ENCODE assay signal across 8 cellular contexts in the genomic region with DNA sequence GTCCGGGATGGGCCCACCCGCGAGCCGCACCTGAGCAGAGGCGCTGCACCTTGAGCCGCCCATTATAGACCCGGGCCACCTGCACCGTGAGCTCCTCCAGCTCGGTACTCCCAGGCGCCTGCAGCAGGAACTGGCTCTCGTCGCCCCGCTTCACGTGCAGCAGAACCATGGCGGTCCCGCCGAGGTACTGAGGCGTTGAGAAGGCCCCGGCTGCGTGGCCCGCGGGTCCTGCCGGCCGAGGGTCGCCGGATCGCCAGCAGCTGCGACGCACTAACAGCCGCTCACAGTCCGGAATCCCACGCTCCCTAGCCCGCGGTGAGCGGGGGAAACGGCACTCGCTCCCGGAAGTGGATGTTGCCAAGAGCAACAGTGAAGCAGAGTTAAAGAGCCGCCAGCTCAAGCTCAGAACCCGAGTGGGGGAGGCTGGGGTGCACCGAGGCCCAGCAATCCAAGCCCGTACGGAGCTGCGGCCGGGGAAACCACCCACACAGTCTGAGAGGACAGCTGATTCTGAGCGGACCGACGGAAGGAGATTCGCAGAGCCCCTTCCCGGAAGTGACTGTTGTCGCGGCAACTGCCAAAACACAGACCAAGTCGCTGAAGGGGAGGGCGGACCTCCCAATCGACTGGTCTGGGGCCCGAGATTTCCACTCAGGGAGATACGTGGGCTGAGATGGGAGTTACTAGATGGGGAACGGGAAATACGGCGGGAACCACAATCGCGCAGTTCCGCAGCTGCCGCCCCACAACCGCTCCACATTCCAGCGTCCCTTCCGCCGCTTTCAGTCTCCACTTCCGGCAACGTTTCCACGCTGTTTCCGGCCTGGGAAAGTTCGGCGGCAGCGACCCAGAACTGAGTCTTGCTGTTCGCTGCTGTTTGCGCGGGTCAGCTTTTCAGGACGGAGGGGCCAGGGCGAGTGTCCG. TPM values are rescaled to one million over a fixed set of nuclear protein-coding genes. Genes with fewer than 3 reads are reported as not detected.
DNase-seq lines count a peak whose midpoint lies in the region; ATAC-seq and TF ChIP-seq lines count a peak whose summit lies in the region.

A gene with protein sequence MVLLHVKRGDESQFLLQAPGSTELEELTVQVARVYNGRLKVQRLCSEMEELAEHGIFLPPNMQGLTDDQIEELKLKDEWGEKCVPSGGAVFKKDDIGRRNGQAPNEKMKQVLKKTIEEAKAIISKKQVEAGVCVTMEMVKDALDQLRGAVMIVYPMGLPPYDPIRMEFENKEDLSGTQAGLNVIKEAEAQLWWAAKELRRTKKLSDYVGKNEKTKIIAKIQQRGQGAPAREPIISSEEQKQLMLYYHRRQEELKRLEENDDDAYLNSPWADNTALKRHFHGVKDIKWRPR (minus strand): TSS at position 303 of the 924 bp plus-strand sequence. CDS start 134 bp downstream, at position 169.

- H2BK5ac ChIP-seq in trophoblast cell (ENCODE audit: low read depth, low read length, poor library complexity), result peak within 1 kb of the TSS; percentile 95

- H3K9me3 ChIP-seq in adipocyte (ENCODE audit: control insufficient read depth, low read length) (no peaks in the 10 kb centered on the region), cardiac muscle cell (ENCODE audit: low read depth) (no peaks in the 10 kb centered on the region), trophoblast cell (ENCODE audit: insufficient read depth, low read depth, low read length) (no peaks in the 10 kb centered on the region), transverse colon (no peaks in the 10 kb centered on the region)

- no peak for TF ChIP-seq CTCF in GM12864 (IDR thresholded peaks at IDR 0.05; ENCODE audit: low read depth, low read length, missing control alignments)
- TF ChIP-seq CTCF in cardiac muscle cell (IDR thresholded peaks at IDR 0.05; ENCODE audit: low read depth, low read length), result no peak
- no peak for TF ChIP-seq CTCF in transverse colon (IDR thresholded peaks at IDR 0.05)

- peak within 1 kb of the TSS; percentile 91 for H3K4me2 ChIP-seq in trophoblast cell (ENCODE audit: low read length)

- intact Hi-C loops in transverse colon (cut with DNase I; ENCODE audit: low total_unique reads), result no loop called here

- TF ChIP-seq POLR2A in transverse colon (IDR thresholded peaks at IDR 0.05), result peak; percentile 34

- no peak within 1 kb of the TSS for H3K23ac ChIP-seq in trophoblast cell (ENCODE audit: low read length)

- peak within 1 kb of the TSS; percentile 60 for H3K4ac ChIP-seq in trophoblast cell (ENCODE audit: low read depth, low read length)

- peak within 1 kb of the TSS; percentile 1 for H2AK5ac ChIP-seq in trophoblast cell (ENCODE audit: low read length)

- ATAC-seq in HG02678 (IDR thresholded peaks at IDR 0.05; ENCODE audit: unreplicated experiment), result peak; percentile 96

- H4K8ac ChIP-seq in trophoblast cell (ENCODE audit: low read depth, low read length), result peak within 1 kb of the TSS; percentile 90

- peak within 1 kb of the TSS; percentile 80 for H4K91ac ChIP-seq in trophoblast cell (ENCODE audit: low read depth, low read length)

- no peak for TF ChIP-seq EP300 in transverse colon (IDR thresholded peaks at IDR 0.05; ENCODE audit: low read depth)

- H3K27me3 ChIP-seq in adipocyte (replicated peaks; ENCODE audit: control insufficient read depth, insufficient read depth, low read length), result no peaks in the 10 kb centered on the region
- H3K27me3 ChIP-seq in cardiac muscle cell, result no peaks in the 10 kb centered on the region
- H3K27me3 ChIP-seq in trophoblast cell (ENCODE audit: insufficient read depth, low read length), result no peaks in the 10 kb centered on the region
- peaks cover 3% of the 10 kb centered on the region for H3K27me3 ChIP-seq in transverse colon

- peaks cover 4% of the 10 kb centered on the region for H3K79me2 ChIP-seq in trophoblast cell (ENCODE audit: control insufficient read depth, insufficient read depth, low read length, poor library complexity)

- H3K14ac ChIP-seq in trophoblast cell (ENCODE audit: low read length), result peak within 1 kb of the TSS; percentile 92

- in situ Hi-C loops in transverse colon (cut with MboI; ENCODE audit: low pct_ligation_motif_present in 1 of 4, low pct_unique_long_range_greater_than_20kb in 1 of 4, low sequenced_read_pairs in 3 of 4), result no loop called here

- peak within 1 kb of the TSS; percentile 93 for H4K12ac ChIP-seq in trophoblast cell (ENCODE audit: low read depth, low read length)

- H3K9ac ChIP-seq in adipocyte (ENCODE audit: low read length) (peak within 1 kb of the TSS; percentile 98), trophoblast cell (ENCODE audit: low read length) (peak within 1 kb of the TSS; percentile 81)

- WGBS in trophoblast cell (ENCODE audit: extremely low coverage, insufficient coverage, insufficient read length), result no CpG with 5 or more reads among the region's 81 CpGs
- 1% methylated on average over 76 of the region's 81 CpGs; no CpG with 5 or more reads in 1 of the 2 donors for WGBS in transverse colon (ENCODE audit: low coverage in 1 of 2), 2 donors

- H3K27ac ChIP-seq in cardiac muscle cell (peak within 1 kb of the TSS; percentile 94), trophoblast cell (ENCODE audit: low read depth, low read length) (peak within 1 kb of the TSS; percentile 79), transverse colon (peak within 1 kb of the TSS; percentile 88 to 99 (median 91))

- H2BK12ac ChIP-seq in trophoblast cell (ENCODE audit: low read length), result no peak within 1 kb of the TSS

- peak within 1 kb of the TSS; percentile 85 for H2AFZ ChIP-seq in trophoblast cell (ENCODE audit: insufficient read depth, low read length, poor library complexity)

- H3K36me3 ChIP-seq in adipocyte (ENCODE audit: control insufficient read depth, insufficient read depth, low read length, severe bottlenecking) (peaks cover 3% of the 10 kb centered on the region), cardiac muscle cell (no peaks in the 10 kb centered on the region), trophoblast cell (ENCODE audit: control insufficient read depth in 1 of 2, insufficient read depth in 2 of 2, low read length in 2 of 2) (peaks cover 0 to 13% of the 10 kb centered on the region in 2 experiments), transverse colon (peaks cover 0 to 4% (median 0%) of the 10 kb centered on the region in 4 donors)

- DNase-seq in GM12864 (ENCODE audit: low read depth), result peak; percentile 85
- DNase-seq in NCI-H128 (lab: John Stamatoyannopoulos, UW; ENCODE audit: unreplicated experiment), result peak; percentile 62
- peak; percentile 97 for DNase-seq in SW480 (ENCODE audit: low spot score)
- DNase-seq in adipocyte (ENCODE audit: low read depth), result peak; percentile 96
- DNase-seq in cardiac muscle cell (ENCODE audit: low read depth in 1 of 2, low spot score in 1 of 2), result peak; percentile 91 to 98
- peak; percentile 90 for DNase-seq in trophoblast cell
- peak; percentile 88 for DNase-seq in transverse colon

- peak within 1 kb of the TSS; percentile 91 for H3K18ac ChIP-seq in trophoblast cell (ENCODE audit: low read length)

- peaks cover 15% of the 10 kb centered on the region for H3K79me1 ChIP-seq in trophoblast cell (ENCODE audit: low read length)

- H3K4me3 ChIP-seq in GM12864 (ENCODE audit: low read depth, low read length), result peak within 1 kb of the TSS; percentile 57
- H3K4me3 ChIP-seq in adipocyte (ENCODE audit: low read length), result peak within 1 kb of the TSS; percentile 97
- H3K4me3 ChIP-seq in cardiac muscle cell, result peak within 1 kb of the TSS; percentile 69
- peak within 1 kb of the TSS; percentile 93 for H3K4me3 ChIP-seq in trophoblast cell (ENCODE audit: low read depth, low read length)
- H3K4me3 ChIP-seq in transverse colon, result peak within 1 kb of the TSS; percentile 75 to 99 (median 86)

- H3K4me1 ChIP-seq in adipocyte (ENCODE audit: control insufficient read depth, insufficient read depth, low read length) (peaks cover 10% of the 10 kb centered on the region), cardiac muscle cell (ENCODE audit: low read depth) (no peaks in the 10 kb centered on the region), trophoblast cell (ENCODE audit: control insufficient read depth in 1 of 2, insufficient read depth in 2 of 2, low read length in 2 of 2) (peaks cover 3 to 4% of the 10 kb centered on the region in 2 experiments), transverse colon (peaks cover 3 to 18% (median 11%) of the 10 kb centered on the region in 4 donors)

- peak within 1 kb of the TSS; percentile 88 for H2BK120ac ChIP-seq in trophoblast cell (ENCODE audit: insufficient read depth, low read length, poor library complexity)

RNA-seq across cellular contexts. Expression of the gene that starts here (rescaled TPM):
- 45.2 and 52.1 TPM in 2 replicates for total RNA-seq in cardiac muscle cell
- 56.2 and 57.1 TPM in 2 replicates for polyA plus RNA-seq in cardiac muscle cell
- polyA plus RNA-seq in trophoblast cell (2013), result 51.7 and 52.4 TPM in 2 replicates
- total RNA-seq in transverse colon, result 10 to 100 TPM in 2 of 4 donors, 1 to 10 TPM in 1, not detected in 1; 6.4 to 27.3 (median 20.9) TPM

Comparison
In these comparisons a context has a peak if more than half of its experiments do, and no peak if none do; other contexts are left out.
1. Peak in every context shown above with its lines: DNase-seq, ATAC-seq, H3K4me3 ChIP-seq and H3K27ac ChIP-seq.